ENCODE assay signal across 8 cellular contexts in the genomic region with DNA sequence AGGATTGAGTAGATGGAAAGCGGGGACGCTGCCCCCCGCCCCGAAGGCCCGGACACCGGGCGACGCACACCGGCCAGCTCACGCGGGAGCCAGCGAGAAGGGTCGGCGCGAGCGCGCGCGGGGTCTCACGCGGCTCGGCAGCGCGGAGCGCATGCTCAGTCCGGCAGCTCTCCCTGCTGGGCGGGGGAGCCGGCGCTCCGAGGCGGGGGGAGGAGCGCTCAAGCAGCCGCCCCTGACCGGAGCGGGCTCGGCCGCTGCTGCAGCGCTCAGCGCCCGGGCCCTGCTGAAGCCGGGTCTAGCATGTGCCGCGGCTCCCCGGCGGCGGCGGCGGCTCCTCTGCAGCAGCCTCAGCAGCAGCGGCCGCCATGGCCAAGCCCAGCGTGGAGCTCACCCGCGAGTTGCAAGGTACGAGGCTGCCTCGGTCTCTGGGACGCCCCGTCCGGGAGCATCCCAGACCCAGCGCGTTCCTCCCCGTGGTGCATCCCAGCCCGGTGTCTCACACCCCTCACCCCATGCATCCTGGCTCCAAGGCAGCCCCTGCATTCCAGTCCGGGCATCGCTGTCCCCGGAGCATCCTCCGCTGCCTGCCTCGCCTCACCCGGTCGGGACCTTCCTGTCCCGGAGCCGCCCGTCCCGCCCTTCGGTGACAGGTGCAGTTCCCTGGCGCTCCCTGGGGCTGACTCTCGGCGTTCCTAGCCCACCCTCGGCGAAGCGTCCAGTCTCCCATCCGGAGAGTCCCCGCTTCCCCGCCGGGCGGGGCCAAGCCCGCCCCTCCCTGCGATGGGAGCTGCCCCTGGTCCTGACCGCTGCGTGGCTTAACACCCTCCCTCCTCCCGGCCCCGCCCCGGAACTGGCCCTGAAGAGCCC. TPM values are rescaled to one million over a fixed set of nuclear protein-coding genes. Genes with fewer than 3 reads are reported as not detected.
DNase-seq lines count a peak whose midpoint lies in the region; FAIRE-seq and TF ChIP-seq lines count a peak whose summit lies in the region.

A gene with protein sequence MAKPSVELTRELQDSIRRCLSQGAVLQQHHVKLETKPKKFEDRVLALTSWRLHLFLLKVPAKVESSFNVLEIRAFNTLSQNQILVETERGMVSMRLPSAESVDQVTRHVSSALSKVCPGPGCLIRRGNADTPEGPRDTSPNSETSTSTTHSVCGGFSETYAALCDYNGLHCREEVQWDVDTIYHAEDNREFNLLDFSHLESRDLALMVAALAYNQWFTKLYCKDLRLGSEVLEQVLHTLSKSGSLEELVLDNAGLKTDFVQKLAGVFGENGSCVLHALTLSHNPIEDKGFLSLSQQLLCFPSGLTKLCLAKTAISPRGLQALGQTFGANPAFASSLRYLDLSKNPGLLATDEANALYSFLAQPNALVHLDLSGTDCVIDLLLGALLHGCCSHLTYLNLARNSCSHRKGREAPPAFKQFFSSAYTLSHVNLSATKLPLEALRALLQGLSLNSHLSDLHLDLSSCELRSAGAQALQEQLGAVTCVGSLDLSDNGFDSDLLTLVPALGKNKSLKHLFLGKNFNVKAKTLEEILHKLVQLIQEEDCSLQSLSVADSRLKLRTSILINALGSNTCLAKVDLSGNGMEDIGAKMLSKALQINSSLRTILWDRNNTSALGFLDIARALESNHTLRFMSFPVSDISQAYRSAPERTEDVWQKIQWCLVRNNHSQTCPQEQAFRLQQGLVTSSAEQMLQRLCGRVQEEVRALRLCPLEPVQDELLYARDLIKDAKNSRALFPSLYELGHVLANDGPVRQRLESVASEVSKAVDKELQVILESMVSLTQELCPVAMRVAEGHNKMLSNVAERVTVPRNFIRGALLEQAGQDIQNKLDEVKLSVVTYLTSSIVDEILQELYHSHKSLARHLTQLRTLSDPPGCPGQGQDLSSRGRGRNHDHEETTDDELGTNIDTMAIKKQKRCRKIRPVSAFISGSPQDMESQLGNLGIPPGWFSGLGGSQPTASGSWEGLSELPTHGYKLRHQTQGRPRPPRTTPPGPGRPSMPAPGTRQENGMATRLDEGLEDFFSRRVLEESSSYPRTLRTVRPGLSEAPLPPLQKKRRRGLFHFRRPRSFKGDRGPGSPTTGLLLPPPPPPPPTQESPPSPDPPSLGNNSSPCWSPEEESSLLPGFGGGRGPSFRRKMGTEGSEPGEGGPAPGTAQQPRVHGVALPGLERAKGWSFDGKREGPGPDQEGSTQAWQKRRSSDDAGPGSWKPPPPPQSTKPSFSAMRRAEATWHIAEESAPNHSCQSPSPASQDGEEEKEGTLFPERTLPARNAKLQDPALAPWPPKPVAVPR (N-terminal part only) (plus strand): TSS at position 221 of the 867 bp plus-strand sequence. CDS start 145 bp downstream, at position 366.

- TF ChIP-seq POLR2A in thyroid gland (IDR thresholded peaks at IDR 0.05) = peak in 1 of 2 donors; percentile 39

- peak within 1 kb of the TSS; percentile 99 for H2AFZ ChIP-seq in neural progenitor cell (replicated peaks)

- no peaks in the 10 kb centered on the region for H3K9me3 Mint-ChIP-seq in neural progenitor cell

- H3K36me3 ChIP-seq in HUES48 (ENCODE audit: control insufficient read depth, insufficient read depth, low read length) (peaks cover 3% of the 10 kb centered on the region; the same call in 1 of the 2 replicates), neural progenitor cell (no peaks in the 10 kb centered on the region), thyroid gland (no peaks in the 10 kb centered on the region)

- intact Hi-C loops in thyroid gland (cut with DNase I) = no loop called here

- peak within 1 kb of the TSS; percentile 82 for H3K4me3 ChIP-seq in HUES48 (ENCODE audit: low read depth, low read length)
- peak within 1 kb of the TSS; percentile 77 for H3K4me3 ChIP-seq in neural progenitor cell
- peak within 1 kb of the TSS; percentile 63 to 76 (median 72) for H3K4me3 ChIP-seq in thyroid gland (replicated peaks in 1 of 3)

- H3K27ac Mint-ChIP-seq in neural progenitor cell = peak within 1 kb of the TSS; percentile 48

- peaks cover 13% of the 10 kb centered on the region for H3K4me1 Mint-ChIP-seq in neural progenitor cell

- H3K4me3 Mint-ChIP-seq in neural progenitor cell = peak within 1 kb of the TSS; percentile 84

- H3K27me3 Mint-ChIP-seq in neural progenitor cell (ENCODE audit: insufficient read depth, low read depth) = peaks cover 7% of the 10 kb centered on the region

- H3F3A ChIP-seq in neural progenitor cell (ENCODE audit: low read depth) = peaks cover 5% of the 10 kb centered on the region

- H3K4me1 ChIP-seq in HUES48 (ENCODE audit: control insufficient read depth, insufficient read depth, low read length) (peaks cover 4% of the 10 kb centered on the region; the same call in 1 of the 2 replicates), neural progenitor cell (peaks cover 6% of the 10 kb centered on the region), thyroid gland (peaks cover 8 to 14% of the 10 kb centered on the region in 2 donors)

- TF ChIP-seq CTCF in D721Med (IDR thresholded peaks at IDR 0.05; ENCODE audit: insufficient read depth, missing control alignments) = no peak
- TF ChIP-seq CTCF in GM20000 (IDR thresholded peaks at IDR 0.05; ENCODE audit: extremely low read depth, missing control alignments) = no peak
- no peak for TF ChIP-seq CTCF in neural progenitor cell (IDR thresholded peaks at IDR 0.05)
- TF ChIP-seq CTCF in thyroid gland (IDR thresholded peaks at IDR 0.05) = no peak

- H3K36me3 Mint-ChIP-seq in neural progenitor cell = no peaks in the 10 kb centered on the region

- H3K9me3 ChIP-seq in HUES48 (ENCODE audit: control insufficient read depth, insufficient read depth, low read length) = no peaks in the 10 kb centered on the region
- no peaks in the 10 kb centered on the region for H3K9me3 ChIP-seq in neural progenitor cell (ENCODE audit: low read depth)
- no peaks in the 10 kb centered on the region for H3K9me3 ChIP-seq in thyroid gland

- H3K27ac ChIP-seq in HUES48 (ENCODE audit: low read depth, low read length) (peak within 1 kb of the TSS; percentile 55), neural progenitor cell (no peak within 1 kb of the TSS), thyroid gland (peak within 1 kb of the TSS; percentile 47 to 64 (median 64))

- H4K20me1 ChIP-seq in neural progenitor cell (ENCODE audit: low read depth) = no peaks in the 10 kb centered on the region

- H3K9ac ChIP-seq in HUES48 (ENCODE audit: low read depth, low read length) (peak within 1 kb of the TSS; percentile 53), neural progenitor cell (no peak within 1 kb of the TSS)

- no peak for FAIRE-seq in D721Med (lab: Jason Lieb, UNC)

- H3K4me2 ChIP-seq in neural progenitor cell = peak within 1 kb of the TSS; percentile 99

- WGBS in thyroid gland, 2 donors = 0 to 1% methylated on average over 2 to 27 of the region's 92 CpGs

- DNase-seq in D721Med (ENCODE audit: insufficient read length, low spot score) = peak; percentile 88
- peak; percentile 94 for DNase-seq in GM20000 (ENCODE audit: low spot score)
- peak; percentile 61 for DNase-seq in RPMI8226
- peak; percentile 36 for DNase-seq in activated gamma-delta T cell treated with anti-CD3 and anti-CD28 coated beads, Interleukin-2, amount 50 U/mL, for 16 hours (ENCODE audit: low read depth)
- peak; percentile 32 for DNase-seq in foreskin melanocyte
- peak; percentile 91 for DNase-seq in neural progenitor cell (ENCODE audit: low spot score)
- DNase-seq in thyroid gland = peak; percentile 75 to 77

- H3K27me3 ChIP-seq in HUES48 (ENCODE audit: control insufficient read depth, insufficient read depth, low read length) (no peaks in the 10 kb centered on the region), neural progenitor cell (peaks cover 3% of the 10 kb centered on the region), thyroid gland (no peaks in the 10 kb centered on the region)

- H3K79me2 ChIP-seq in neural progenitor cell (ENCODE audit: low read depth) = no peaks in the 10 kb centered on the region

RNA-seq across cellular contexts. Expression of the gene that starts here (rescaled TPM):
- total RNA-seq in neural progenitor cell (ENCODE audit: low replicate concordance) (0.77 and 1.4 TPM in 2 replicates), thyroid gland (1 to 10 TPM in 2 of 4 donors, under 1 TPM in 2; 0.63 to 1.3 (median 0.99) TPM)

Comparison
In these comparisons a context has a peak if more than half of its experiments do, and no peak if none do; other contexts are left out.
1. DNase-seq: peak in every context shown above with its lines; median percentile 94 in GM20000; 91 in neural progenitor cell; 88 in D721Med; 76 in thyroid gland; 61 in RPMI8226; 36 in activated gamma-delta T cell treated with anti-CD3 and anti-CD28 coated beads, Interleukin-2, amount 50 U/mL, for 16 hours; 32 in foreskin melanocyte.